ENCODE assay signal across 1 cellular context in the genomic region with DNA sequence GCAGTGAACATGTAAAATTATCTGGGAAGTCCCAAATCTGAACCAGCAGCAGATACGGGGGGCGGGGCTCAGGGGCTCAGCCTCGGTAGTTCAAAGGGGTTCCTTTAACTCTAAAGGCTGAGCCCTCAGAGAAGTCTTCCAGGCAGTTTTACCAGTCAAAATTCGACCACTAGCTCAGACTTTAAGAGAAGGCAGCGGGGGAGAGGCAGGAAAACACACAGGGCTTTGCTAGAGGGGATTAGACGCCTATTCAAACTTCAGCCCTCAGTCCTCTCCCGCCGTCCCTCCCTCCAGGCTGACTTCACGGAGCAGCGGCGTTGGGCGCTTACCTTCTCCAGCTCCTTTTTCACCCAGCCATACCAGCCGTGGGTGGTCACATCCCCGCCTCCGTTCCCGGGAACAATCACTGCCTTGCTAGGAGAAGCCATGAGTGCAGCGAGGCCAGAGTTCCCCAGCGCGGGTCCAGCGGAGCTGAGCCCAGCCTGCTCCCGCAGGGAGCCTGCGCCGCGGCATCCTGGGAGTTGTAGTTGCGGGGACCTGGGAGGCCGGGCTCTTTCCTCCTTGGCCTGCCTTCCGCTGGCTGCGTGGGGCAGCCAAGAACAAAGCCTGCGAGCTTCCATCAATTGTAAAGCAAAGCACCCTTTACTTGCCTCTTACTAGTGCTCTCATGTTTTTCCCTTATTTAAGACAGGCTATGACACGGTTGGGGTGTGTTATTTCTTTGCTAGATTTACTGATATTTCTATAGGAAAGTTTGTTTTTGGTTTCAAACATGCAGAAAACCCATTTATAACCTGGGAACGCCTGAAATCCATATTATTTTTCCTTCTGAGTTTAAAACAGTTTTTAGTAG.
TF ChIP-seq lines count a peak whose summit lies in the region.

TSS of gene RBBP9 (minus strand) at position 486 of the 853 bp plus-strand sequence. CDS start at position 428, 58 bp downstream.

TF ChIP-seq in HepG2, 621 proteins besides CTCF, POLR2A, EP300 and RAD21 (continued from another document and continues in another):
- TF ChIP-seq SRF (IDR thresholded peaks at IDR 0.05; ENCODE audit: low read depth, low read length) (peak; percentile 15; the same call in 1 of the 2 replicates), KMT2B (CRISPR knock-in tag; IDR thresholded peaks at IDR 0.05) (peak; percentile 90), KDM6A (CRISPR knock-in tag; IDR thresholded peaks at IDR 0.05; ENCODE audit: low read depth) (peak; percentile 18; the same call in 1 of the 2 replicates), REXO4 (CRISPR knock-in tag; IDR thresholded peaks at IDR 0.05; ENCODE audit: borderline replicate concordance) (no peak), SCMH1 (CRISPR knock-in tag; IDR thresholded peaks at IDR 0.05; ENCODE audit: borderline replicate concordance) (no peak), RORA (CRISPR knock-in tag; IDR thresholded peaks at IDR 0.05) (no peak), FOSL1 (CRISPR knock-in tag; IDR thresholded peaks at IDR 0.05; ENCODE audit: borderline replicate concordance) (no peak), LBX2 (CRISPR knock-in tag; IDR thresholded peaks at IDR 0.05; ENCODE audit: borderline replicate concordance) (peak; percentile 65; the same call in 1 of the 2 replicates), FIP1L1 (IDR thresholded peaks at IDR 0.05; ENCODE audit: borderline replicate concordance, insufficient read depth, low read depth, low read length) (0 out of 2 replicates have a peak, but pooled peaks have one; percentile 78), ELF4 (CRISPR knock-in tag; IDR thresholded peaks at IDR 0.05; ENCODE audit: borderline replicate concordance) (no peak), RFX5 (IDR thresholded peaks at IDR 0.05; ENCODE audit: low read depth, low read length) (peak; percentile 55; the same call in 1 of the 2 replicates), SMARCC2 (IDR thresholded peaks at IDR 0.05) (no peak), GMEB2 (CRISPR knock-in tag; IDR thresholded peaks at IDR 0.05; ENCODE audit: low read depth) (no peak), FOXJ3 (CRISPR knock-in tag; IDR thresholded peaks at IDR 0.05; ENCODE audit: borderline replicate concordance) (no peak), CENPX (CRISPR knock-in tag; IDR thresholded peaks at IDR 0.05) (no peak), ZSCAN25 (CRISPR knock-in tag; IDR thresholded peaks at IDR 0.05) (peak; percentile 75), ZNF431 (CRISPR knock-in tag; IDR thresholded peaks at IDR 0.05; ENCODE audit: borderline replicate concordance, low read depth) (no peak), NR2F2 (IDR thresholded peaks at IDR 0.05; ENCODE audit: borderline replicate concordance, low read depth) (peak; percentile 37; the same call in 1 of the 2 replicates), ZNF605 (CRISPR knock-in tag; IDR thresholded peaks at IDR 0.05) (peak; percentile 84), PCBP2 (optimal IDR thresholded peaks at IDR 0.05; ENCODE audit: low read depth, low read length, poor library complexity, severe bottlenecking) (no peak), PLRG1 (conservative IDR thresholded peaks at IDR 0.05) (no peak), CCAR2 (optimal IDR thresholded peaks at IDR 0.05; ENCODE audit: low read depth, low read length) (no peak), RBM22 (optimal IDR thresholded peaks at IDR 0.05; ENCODE audit: low read length) (no peak), THAP11 (CRISPR knock-in tag; IDR thresholded peaks at IDR 0.05) (peak; percentile 99), HDAC6 (IDR thresholded peaks at IDR 0.05; ENCODE audit: low read depth, low read length) (no peak), ZNF230 (CRISPR knock-in tag; IDR thresholded peaks at IDR 0.05) (peak; percentile 91), ZSCAN31 (CRISPR knock-in tag; IDR thresholded peaks at IDR 0.05; ENCODE audit: low read depth) (peak; percentile 88), SAFB2 (CRISPR knock-in tag; IDR thresholded peaks at IDR 0.05; ENCODE audit: borderline replicate concordance, low read depth) (peak; percentile 89), AHR (CRISPR knock-in tag; IDR thresholded peaks at IDR 0.05) (peak; percentile 97; the same call in 1 of the 2 replicates), KMT2A (CRISPR knock-in tag; IDR thresholded peaks at IDR 0.05) (peak; percentile 90), KIAA2018 (CRISPR knock-in tag; IDR thresholded peaks at IDR 0.05; ENCODE audit: borderline replicate concordance) (no peak), KDM5B (CRISPR knock-in tag; IDR thresholded peaks at IDR 0.05; ENCODE audit: borderline replicate concordance) (peak; percentile 98), CBX1 (IDR thresholded peaks at IDR 0.05; ENCODE audit: low read depth) (peak; percentile 62), ATF5 (CRISPR knock-in tag; IDR thresholded peaks at IDR 0.05; ENCODE audit: low read depth) (0 out of 2 replicates have a peak, but pooled peaks have one; percentile 73), RARG (CRISPR knock-in tag; IDR thresholded peaks at IDR 0.05; ENCODE audit: low read depth) (no peak)
- TF ChIP-seq, protein P1, sequence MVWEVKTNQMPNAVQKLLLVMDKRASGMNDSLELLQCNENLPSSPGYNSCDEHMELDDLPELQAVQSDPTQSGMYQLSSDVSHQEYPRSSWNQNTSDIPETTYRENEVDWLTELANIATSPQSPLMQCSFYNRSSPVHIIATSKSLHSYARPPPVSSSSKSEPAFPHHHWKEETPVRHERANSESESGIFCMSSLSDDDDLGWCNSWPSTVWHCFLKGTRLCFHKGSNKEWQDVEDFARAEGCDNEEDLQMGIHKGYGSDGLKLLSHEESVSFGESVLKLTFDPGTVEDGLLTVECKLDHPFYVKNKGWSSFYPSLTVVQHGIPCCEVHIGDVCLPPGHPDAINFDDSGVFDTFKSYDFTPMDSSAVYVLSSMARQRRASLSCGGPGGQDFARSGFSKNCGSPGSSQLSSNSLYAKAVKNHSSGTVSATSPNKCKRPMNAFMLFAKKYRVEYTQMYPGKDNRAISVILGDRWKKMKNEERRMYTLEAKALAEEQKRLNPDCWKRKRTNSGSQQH (CRISPR knock-in tag; IDR thresholded peaks at IDR 0.05; ENCODE audit: low read depth): peak; percentile 88
- TF ChIP-seq, protein P2, sequence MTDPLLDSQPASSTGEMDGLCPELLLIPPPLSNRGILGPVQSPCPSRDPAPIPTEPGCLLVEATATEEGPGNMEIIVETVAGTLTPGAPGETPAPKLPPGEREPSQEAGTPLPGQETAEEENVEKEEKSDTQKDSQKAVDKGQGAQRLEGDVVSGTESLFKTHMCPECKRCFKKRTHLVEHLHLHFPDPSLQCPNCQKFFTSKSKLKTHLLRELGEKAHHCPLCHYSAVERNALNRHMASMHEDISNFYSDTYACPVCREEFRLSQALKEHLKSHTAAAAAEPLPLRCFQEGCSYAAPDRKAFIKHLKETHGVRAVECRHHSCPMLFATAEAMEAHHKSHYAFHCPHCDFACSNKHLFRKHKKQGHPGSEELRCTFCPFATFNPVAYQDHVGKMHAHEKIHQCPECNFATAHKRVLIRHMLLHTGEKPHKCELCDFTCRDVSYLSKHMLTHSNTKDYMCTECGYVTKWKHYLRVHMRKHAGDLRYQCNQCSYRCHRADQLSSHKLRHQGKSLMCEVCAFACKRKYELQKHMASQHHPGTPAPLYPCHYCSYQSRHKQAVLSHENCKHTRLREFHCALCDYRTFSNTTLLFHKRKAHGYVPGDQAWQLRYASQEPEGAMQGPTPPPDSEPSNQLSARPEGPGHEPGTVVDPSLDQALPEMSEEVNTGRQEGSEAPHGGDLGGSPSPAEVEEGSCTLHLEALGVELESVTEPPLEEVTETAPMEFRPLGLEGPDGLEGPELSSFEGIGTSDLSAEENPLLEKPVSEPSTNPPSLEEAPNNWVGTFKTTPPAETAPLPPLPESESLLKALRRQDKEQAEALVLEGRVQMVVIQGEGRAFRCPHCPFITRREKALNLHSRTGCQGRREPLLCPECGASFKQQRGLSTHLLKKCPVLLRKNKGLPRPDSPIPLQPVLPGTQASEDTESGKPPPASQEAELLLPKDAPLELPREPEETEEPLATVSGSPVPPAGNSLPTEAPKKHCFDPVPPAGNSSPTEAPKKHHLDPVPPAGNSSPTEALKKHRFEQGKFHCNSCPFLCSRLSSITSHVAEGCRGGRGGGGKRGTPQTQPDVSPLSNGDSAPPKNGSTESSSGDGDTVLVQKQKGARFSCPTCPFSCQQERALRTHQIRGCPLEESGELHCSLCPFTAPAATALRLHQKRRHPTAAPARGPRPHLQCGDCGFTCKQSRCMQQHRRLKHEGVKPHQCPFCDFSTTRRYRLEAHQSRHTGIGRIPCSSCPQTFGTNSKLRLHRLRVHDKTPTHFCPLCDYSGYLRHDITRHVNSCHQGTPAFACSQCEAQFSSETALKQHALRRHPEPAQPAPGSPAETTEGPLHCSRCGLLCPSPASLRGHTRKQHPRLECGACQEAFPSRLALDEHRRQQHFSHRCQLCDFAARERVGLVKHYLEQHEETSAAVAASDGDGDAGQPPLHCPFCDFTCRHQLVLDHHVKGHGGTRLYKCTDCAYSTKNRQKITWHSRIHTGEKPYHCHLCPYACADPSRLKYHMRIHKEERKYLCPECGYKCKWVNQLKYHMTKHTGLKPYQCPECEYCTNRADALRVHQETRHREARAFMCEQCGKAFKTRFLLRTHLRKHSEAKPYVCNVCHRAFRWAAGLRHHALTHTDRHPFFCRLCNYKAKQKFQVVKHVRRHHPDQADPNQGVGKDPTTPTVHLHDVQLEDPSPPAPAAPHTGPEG (CRISPR knock-in tag; IDR thresholded peaks at IDR 0.05): 0 out of 2 replicates have a peak, but pooled peaks have one; percentile 35
- TF ChIP-seq, protein P3, sequence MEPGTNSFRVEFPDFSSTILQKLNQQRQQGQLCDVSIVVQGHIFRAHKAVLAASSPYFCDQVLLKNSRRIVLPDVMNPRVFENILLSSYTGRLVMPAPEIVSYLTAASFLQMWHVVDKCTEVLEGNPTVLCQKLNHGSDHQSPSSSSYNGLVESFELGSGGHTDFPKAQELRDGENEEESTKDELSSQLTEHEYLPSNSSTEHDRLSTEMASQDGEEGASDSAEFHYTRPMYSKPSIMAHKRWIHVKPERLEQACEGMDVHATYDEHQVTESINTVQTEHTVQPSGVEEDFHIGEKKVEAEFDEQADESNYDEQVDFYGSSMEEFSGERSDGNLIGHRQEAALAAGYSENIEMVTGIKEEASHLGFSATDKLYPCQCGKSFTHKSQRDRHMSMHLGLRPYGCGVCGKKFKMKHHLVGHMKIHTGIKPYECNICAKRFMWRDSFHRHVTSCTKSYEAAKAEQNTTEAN (CRISPR knock-in tag; conservative IDR thresholded peaks at IDR 0.05): peak; percentile 70
